ENCODE assay signal across 10 cellular contexts in genomic region chr6:5036309-5036708, GRCh38. TPM values are rescaled to one million over a fixed set of nuclear protein-coding genes. Genes with fewer than 3 reads are reported as not detected.
DNase-seq lines count a peak whose midpoint lies in the region; ATAC-seq, FAIRE-seq and TF ChIP-seq lines count a peak whose summit lies in the region.
"Had no signal": no experiment of that assay in that cellular context is flagged by ENCODE, and none has a peak within 500 bp of the region (broad histone marks: within the 10 kb centered on the region; RNA-seq: fewer than 3 reads in every experiment).

No MANE protein-coding gene starts in this region.

- H3K4me1 ChIP-seq in endothelial cell of umbilical vein (ENCODE audit: control insufficient read depth, extremely low read depth, insufficient read depth, low read length) (no peaks in the 10 kb centered on the region), smooth muscle cell (ENCODE audit: low read depth) (peaks cover 4% of the 10 kb centered on the region)

- CTCF ChIA-PET in endothelial cell of umbilical vein (lab: Charles Lee): interaction anchor here (1.3 to 1.4 kb wide), 2 partner anchors 15 to 17 kb away, joined by 3 read pairs; no protein-coding TSS in a partner anchor

- no peak overlapping the region for H3K27ac ChIP-seq in endothelial cell of umbilical vein (ENCODE audit: insufficient read depth, low read depth, low read length)
- H3K27ac ChIP-seq in smooth muscle cell (ENCODE audit: low read depth): no peak overlapping the region
- H3K27ac ChIP-seq: BLaER1 treated with 17β-estradiol and CSF1 and Interleukin-3, amounts not matched to agents 10 nM and 100 nM had no signal

- H2AFZ ChIP-seq in endothelial cell of umbilical vein (ENCODE audit: low read depth, low read length) (no peak overlapping the region), smooth muscle cell (ENCODE audit: low read depth) (no peak overlapping the region)

- TF ChIP-seq CTCF in endothelial cell of umbilical vein (IDR thresholded peaks at IDR 0.05; ENCODE audit: extremely low read depth in 1 of 2, insufficient read depth in 1 of 2, low read depth in 1 of 2, low read length in 2 of 2) (no peak), smooth muscle cell (IDR thresholded peaks at IDR 0.05; ENCODE audit: borderline replicate concordance, insufficient read depth, poor library complexity, severe bottlenecking) (no peak), omental fat pad (IDR thresholded peaks at IDR 0.05) (no peak)

- dilution Hi-C loops in endothelial cell of umbilical vein (cut with MboI; ENCODE audit: extremely low pct_ligation_motif_present, low sequenced_read_pairs): no loop called here

- POLR2A ChIA-PET in endothelial cell of umbilical vein (lab: Charles Lee): no interaction called here

- H3K9me3 ChIP-seq in endothelial cell of umbilical vein (replicated peaks; ENCODE audit: control insufficient read depth, insufficient read depth, low read length): no peaks in the 10 kb centered on the region
- H3K9me3 ChIP-seq in smooth muscle cell (replicated peaks; ENCODE audit: low read depth): no peaks in the 10 kb centered on the region

- intact Hi-C loops in endothelial cell of umbilical vein (cut with micrococcal nuclease): no loop called here

- H3F3A ChIP-seq in smooth muscle cell (ENCODE audit: low read depth): no peaks in the 10 kb centered on the region

- peak; percentile 22 for DNase-seq in SKM-1 treated with dmso at 0.1 percent for 144 hours (lab: John Stamatoyannopoulos, UW; ENCODE audit: unreplicated experiment)
- DNase-seq in SKM-1 (lab: John Stamatoyannopoulos, UW; ENCODE audit: unreplicated experiment): no peak
- DNase-seq in NOMO-1 (lab: John Stamatoyannopoulos, UW; ENCODE audit: unreplicated experiment in 2 of 2): peak; percentile 58 to 76
- DNase-seq in endothelial cell of umbilical vein (ENCODE audit: low read depth, low spot score): peak; percentile 12
- DNase-seq in smooth muscle cell (lab: John Stamatoyannopoulos, UW; ENCODE audit: unreplicated experiment): peak; percentile 13
- no peak for DNase-seq in omental fat pad (ENCODE audit: low spot score)
- DNase-seq: activated naive CD8-positive, alpha-beta T cell treated with anti-CD3 and anti-CD28 coated beads, Interleukin-2, amount 10 ng/mL, durations not matched to agents 7 days and 5 days had no signal

- ATAC-seq in GM21528 (IDR thresholded peaks at IDR 0.05; ENCODE audit: low FRiP score, unreplicated experiment) (no peak), HG02642 (IDR thresholded peaks at IDR 0.05; ENCODE audit: poor library complexity, unreplicated experiment) (no peak), omental fat pad (ENCODE audit: low FRiP score) (no peak)

- H3K4me2 ChIP-seq in endothelial cell of umbilical vein (ENCODE audit: insufficient read depth, low read length): no peak overlapping the region
- H3K4me2 ChIP-seq in smooth muscle cell: no peak overlapping the region
- H3K4me2 ChIP-seq: BLaER1 treated with 17β-estradiol and CSF1 and Interleukin-3, amounts not matched to agents 10 nM and 100 nM had no signal

- no peaks in the 10 kb centered on the region for H3K79me2 ChIP-seq in endothelial cell of umbilical vein (ENCODE audit: control insufficient read depth, insufficient read depth, low read length)
- H3K79me2 ChIP-seq in smooth muscle cell (ENCODE audit: low read depth): no peaks in the 10 kb centered on the region

- BruUV-seq in endothelial cell of umbilical vein (replicated peaks; lab: Mats Ljungman, UMichigan): no TSS peak

- H3K9me1 ChIP-seq in endothelial cell of umbilical vein (replicated peaks; ENCODE audit: control insufficient read depth, extremely low read depth, insufficient read depth, low read length): no peaks in the 10 kb centered on the region

- H3K9ac ChIP-seq in endothelial cell of umbilical vein (replicated peaks; ENCODE audit: extremely low read depth, insufficient read depth, low read length) (no peak overlapping the region), smooth muscle cell (ENCODE audit: low read depth) (no peak overlapping the region)
- H3K9ac ChIP-seq: BLaER1 treated with 17β-estradiol and CSF1 and Interleukin-3, amounts not matched to agents 10 nM and 100 nM had no signal

- H3K36me3 ChIP-seq in endothelial cell of umbilical vein (ENCODE audit: control insufficient read depth in 2 of 2, extremely low read depth in 1 of 2, insufficient read depth in 2 of 2, low read length in 2 of 2) (no peaks in the 10 kb centered on the region), smooth muscle cell (ENCODE audit: low read depth) (no peaks in the 10 kb centered on the region)

- H3K4me3 ChIP-seq in endothelial cell of umbilical vein (replicated peaks in 1 of 3; ENCODE audit: insufficient read depth in 1 of 3, low read depth in 1 of 3, low read length in 3 of 3) (no peak overlapping the region), smooth muscle cell (no peak overlapping the region)
- H3K4me3 ChIP-seq: BLaER1 treated with 17β-estradiol and CSF1 and Interleukin-3, amounts not matched to agents 10 nM and 100 nM had no signal

- no peak for TF ChIP-seq POLR2A in endothelial cell of umbilical vein (IDR thresholded peaks at IDR 0.05; ENCODE audit: low read depth, low read length)

- no peaks in the 10 kb centered on the region for H3K27me3 ChIP-seq in endothelial cell of umbilical vein (ENCODE audit: control insufficient read depth in 2 of 2, insufficient read depth in 2 of 2, low read length in 2 of 2)
- H3K27me3 ChIP-seq in smooth muscle cell (ENCODE audit: low read depth): no peaks in the 10 kb centered on the region
- H3K27me3 ChIP-seq: BLaER1 treated with 17β-estradiol and CSF1 and Interleukin-3, amounts not matched to agents 10 nM and 100 nM had no signal

- WGBS in smooth muscle cell (ENCODE audit: low lambda C conversion rate): 27% methylated on average over 7 of the region's 7 CpGs

- H4K20me1 ChIP-seq in endothelial cell of umbilical vein (replicated peaks; ENCODE audit: control insufficient read depth, extremely low read depth, insufficient read depth, low read length) (no peaks in the 10 kb centered on the region), smooth muscle cell (ENCODE audit: low read depth) (no peaks in the 10 kb centered on the region)
- H4K20me1 ChIP-seq: BLaER1 treated with 17β-estradiol and CSF1 and Interleukin-3, amounts not matched to agents 10 nM and 100 nM had no signal

- no peak for FAIRE-seq in endothelial cell of umbilical vein (lab: Jason Lieb, UNC)

TF ChIP-seq in endothelial cell of umbilical vein, 7 proteins besides CTCF, POLR2A, EP300 and RAD21:
- TF ChIP-seq, protein P1, sequence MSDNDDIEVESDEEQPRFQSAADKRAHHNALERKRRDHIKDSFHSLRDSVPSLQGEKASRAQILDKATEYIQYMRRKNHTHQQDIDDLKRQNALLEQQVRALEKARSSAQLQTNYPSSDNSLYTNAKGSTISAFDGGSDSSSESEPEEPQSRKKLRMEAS (IDR thresholded peaks at IDR 0.05; ENCODE audit: insufficient read depth, insufficient read length): no peak
- TF ChIP-seq POLR2AphosphoS5 (IDR thresholded peaks at IDR 0.05; ENCODE audit: insufficient read depth, low read depth, low read length): no peak
- no peak for TF ChIP-seq GATA2 (IDR thresholded peaks at IDR 0.05; ENCODE audit: insufficient read depth, insufficient read length, low read depth, low read length)
- TF ChIP-seq FOS (IDR thresholded peaks at IDR 0.05; ENCODE audit: borderline replicate concordance, insufficient read depth, low read length): no peak
- no peak for TF ChIP-seq JUN (IDR thresholded peaks at IDR 0.05; ENCODE audit: borderline replicate concordance, insufficient read depth, insufficient read length, low read depth)

RNA-seq across cellular contexts. Expression of gene RPP40, which starts 32.5 kb away (rescaled TPM):
- 12.6 and 15.3 TPM in 2 replicates for total RNA-seq in endothelial cell of umbilical vein
- 6.4 and 10.2 TPM in 2 replicates for polyA plus RNA-seq in endothelial cell of umbilical vein
- 7.1 and 9.1 TPM in 2 replicates for polyA plus RNA-seq in endothelial cell of umbilical vein (2011; cell fraction: cytosol; rRNA removed)
- polyA plus RNA-seq in endothelial cell of umbilical vein (2011; cell fraction: nucleus; rRNA removed): 4.7 and 5.0 TPM in 2 replicates
- polyA plus RNA-seq in endothelial cell of umbilical vein (2012): 18.3 and 25.7 TPM in 2 replicates
- 4.9 and 11.7 TPM in 2 replicates for polyA minus RNA-seq in endothelial cell of umbilical vein
- polyA minus RNA-seq in endothelial cell of umbilical vein (2011; cell fraction: cytosol; rRNA and poly(A)+ RNA removed): 3.9 TPM
- polyA minus RNA-seq in endothelial cell of umbilical vein (2011; cell fraction: nucleus; rRNA and poly(A)+ RNA removed): 3.3 and 3.5 TPM in 2 replicates
- total RNA-seq in smooth muscle cell: 7.7 and 11.0 TPM in 2 replicates
- polyA plus RNA-seq in smooth muscle cell: 6.7 and 9.9 TPM in 2 replicates
- total RNA-seq in omental fat pad: 10 to 100 TPM in 2 of 4 donors, 1 to 10 TPM in 2; 6.0 to 22.5 (median 10.1) TPM

RNA-seq across cellular contexts. Expression of gene PPP1R3G, which starts 48.8 kb away (rescaled TPM):
- total RNA-seq in endothelial cell of umbilical vein (0.07 and 0.09 TPM in 2 replicates), smooth muscle cell (0.63 and 1.4 TPM in 2 replicates), omental fat pad (1 to 10 TPM in 2 of 4 donors, under 1 TPM in 2; 0.56 to 1.8 (median 1.3) TPM)
- polyA plus RNA-seq in endothelial cell of umbilical vein (0.03 and 0.04 TPM in 2 replicates), smooth muscle cell (1.4 and 1.8 TPM in 2 replicates)
- polyA plus RNA-seq in endothelial cell of umbilical vein (2011; cell fraction: cytosol; rRNA removed): 0.01 and 0.04 TPM in 2 replicates
- polyA plus RNA-seq in endothelial cell of umbilical vein (2011; cell fraction: nucleus; rRNA removed): 0.04 TPM in 1 of 2 replicates, not detected in the other
- 0.04 TPM in 2 replicates for polyA plus RNA-seq in endothelial cell of umbilical vein (2012)
- 0.05 and 0.13 TPM in 2 replicates for polyA minus RNA-seq in endothelial cell of umbilical vein
- polyA minus RNA-seq in endothelial cell of umbilical vein (2011; cell fraction: cytosol; rRNA and poly(A)+ RNA removed): 0.31 TPM
- polyA minus RNA-seq in endothelial cell of umbilical vein (2011; cell fraction: nucleus; rRNA and poly(A)+ RNA removed): 0.10 TPM in 1 of 2 replicates, not detected in the other

Comparison
In these comparisons a context has a peak if more than half of its experiments do, and no peak if none do; other contexts are left out.
1. DNase-seq: peak in SKM-1 treated with dmso at 0.1 percent for 144 hours (single experiment), NOMO-1 (2 of 2), endothelial cell of umbilical vein (single experiment) and smooth muscle cell (single experiment); none in SKM-1 (single experiment) and omental fat pad (single experiment).